ENCODE assay signal across 1 cellular context in genomic region chr7:73850212-73850611, GRCh38.
TF ChIP-seq lines count a peak whose summit lies in the region.

No MANE protein-coding gene starts in this region.

TF ChIP-seq in HepG2, 621 proteins besides CTCF, POLR2A, EP300 and RAD21:
- TF ChIP-seq REL (CRISPR knock-in tag; conservative IDR thresholded peaks at IDR 0.05), result no peak
- TF ChIP-seq CREB3 (CRISPR knock-in tag; IDR thresholded peaks at IDR 0.05), result no peak
- no peak for TF ChIP-seq KLF13 (CRISPR knock-in tag; IDR thresholded peaks at IDR 0.05)
- TF ChIP-seq ZSCAN9 (CRISPR knock-in tag; IDR thresholded peaks at IDR 0.05; ENCODE audit: borderline replicate concordance), result no peak
- no peak for TF ChIP-seq SMYD3 (CRISPR knock-in tag; IDR thresholded peaks at IDR 0.05)
- no peak for TF ChIP-seq SMARCE1 (IDR thresholded peaks at IDR 0.05; ENCODE audit: borderline replicate concordance)
- no peak for TF ChIP-seq ZSCAN25 (CRISPR knock-in tag; IDR thresholded peaks at IDR 0.05)
- TF ChIP-seq TBP (CRISPR knock-in tag; IDR thresholded peaks at IDR 0.05), result no peak
- TF ChIP-seq REST (IDR thresholded peaks at IDR 0.05; ENCODE audit: borderline replicate concordance in 1 of 2, low read depth in 1 of 2, low read length in 2 of 2), result no peak
- no peak for TF ChIP-seq ZNF570 (CRISPR knock-in tag; IDR thresholded peaks at IDR 0.05; ENCODE audit: borderline replicate concordance)
